Comparison of ENCODE assay signal across 24 cellular contexts in genomic region chr21:15170614-15171013, GRCh38.
"Had no signal": no experiment of that assay in that cellular context is flagged by ENCODE, and none has a peak within 500 bp of the region (broad histone marks: within the 10 kb centered on the region; RNA-seq: fewer than 3 reads in every experiment).

No MANE protein-coding gene starts in this region.

- ATAC-seq: effector memory CD8-positive, alpha-beta T cell; esophagus mucosa; gastrocnemius medialis; heart right ventricle; left cardiac atrium; left lung; left ventricle myocardium superior; lower lobe of right lung; mucosa of descending colon had no signal

- H3K36me3 Mint-ChIP-seq: mesothelial cell of epicardium, naive B cell had no signal

- H3K27ac Mint-ChIP-seq: dendritic cell treated with granulocyte-macrophage colony-stimulating factor and Interleukin-4, amounts not matched to agents 40 ng/mL and 50 ng/mL, for 4 days; effector memory CD8-positive, alpha-beta T cell; endodermal cell; mesothelial cell of epicardium had no signal

- DNase-seq: colonic mucosa; cortex of kidney; effector CD8-positive, alpha-beta T cell; effector memory CD8-positive, alpha-beta T cell; endodermal cell; erythroblast; esophagus squamous epithelium; foreskin fibroblast; foreskin melanocyte; gastrocnemius medialis; glutamatergic neuron; head of caudate nucleus; heart right ventricle; hippocampal formation; left cardiac atrium; left lung; left ventricle myocardium superior; lower lobe of right lung; mesenchymal stem cell; mucosa of descending colon; naive B cell had no signal

- H3K9me3 ChIP-seq: colonic mucosa, esophagus squamous epithelium, gastrocnemius medialis, left lung, lower lobe of right lung, mucosa of descending colon had no signal

- H3K4me1 Mint-ChIP-seq: mesothelial cell of epicardium, naive B cell had no signal

- H3K9me3 Mint-ChIP-seq: dendritic cell treated with granulocyte-macrophage colony-stimulating factor and Interleukin-4, amounts not matched to agents 40 ng/mL and 50 ng/mL, for 4 days; effector memory CD8-positive, alpha-beta T cell; mesothelial cell of epicardium; naive B cell had no signal

- H3K4me3 Mint-ChIP-seq: dendritic cell treated with granulocyte-macrophage colony-stimulating factor and Interleukin-4, amounts not matched to agents 40 ng/mL and 50 ng/mL, for 4 days; effector memory CD8-positive, alpha-beta T cell; endodermal cell; mesothelial cell of epicardium; naive B cell had no signal
